39 cellular contexts compared by ENCODE assay signal in the genomic region with DNA sequence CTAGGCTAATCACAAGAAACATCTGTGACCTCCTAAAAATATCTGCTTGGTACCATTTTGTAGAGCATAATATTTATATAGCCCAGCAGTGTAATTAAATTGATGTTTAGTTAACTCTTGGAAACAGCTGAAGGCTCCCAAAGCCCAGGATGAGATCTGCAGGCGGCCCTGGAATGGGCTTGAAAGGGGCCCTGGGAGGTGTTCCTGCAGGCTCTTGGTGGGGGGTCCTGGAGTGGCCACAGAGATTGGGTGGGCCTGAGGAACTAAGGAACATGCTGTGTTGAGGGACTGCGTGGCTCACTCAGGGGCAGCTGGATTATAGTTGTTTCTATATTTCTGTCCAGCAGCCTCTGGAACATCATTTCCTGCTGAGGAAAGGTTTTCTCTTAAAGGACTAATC. TPM values are rescaled to one million over a fixed set of nuclear protein-coding genes. Genes with fewer than 3 reads are reported as not detected.
"Had no signal": no experiment of that assay in that cellular context is flagged by ENCODE, and none has a peak within 500 bp of the region (broad histone marks: within the 10 kb centered on the region; RNA-seq: fewer than 3 reads in every experiment).

No MANE protein-coding gene starts in this region.

- H3K27me3 Mint-ChIP-seq: activated CD4-positive, alpha-beta memory T cell treated with anti-CD3 and anti-CD28 coated beads, Interleukin-2, amount 10 ng/mL, durations not matched to agents 7 days and 5 days; activated naive CD4-positive, alpha-beta T cell treated with anti-CD3 and anti-CD28 coated beads, Interleukin-2, amount 10 ng/mL, durations not matched to agents 7 days and 5 days; activated naive CD8-positive, alpha-beta T cell treated with anti-CD3 and anti-CD28 coated beads, Interleukin-2, amount 50 U/mL, for 24 hours had no signal

- H3K36me3 Mint-ChIP-seq: activated CD8-positive, alpha-beta memory T cell treated with anti-CD3 and anti-CD28 coated beads, Interleukin-2, amount 10 ng/mL, durations not matched to agents 7 days and 5 days; activated naive CD4-positive, alpha-beta T cell treated with anti-CD3 and anti-CD28 coated beads, Interleukin-2, amount 10 ng/mL, durations not matched to agents 7 days and 5 days; activated naive CD8-positive, alpha-beta T cell; brain had no signal

- H3K27ac Mint-ChIP-seq: activated B cell treated with CpG ODN at 0.5 μM for 24 hours; activated CD4-positive, alpha-beta memory T cell treated with anti-CD3 and anti-CD28 coated beads, Interleukin-2, amount 10 ng/mL, durations not matched to agents 7 days and 5 days; activated CD8-positive, alpha-beta memory T cell treated with anti-CD3 and anti-CD28 coated beads, Interleukin-2, amount 10 ng/mL, durations not matched to agents 7 days and 5 days; activated naive CD4-positive, alpha-beta T cell treated with anti-CD3 and anti-CD28 coated beads, Interleukin-2, amount 10 ng/mL, durations not matched to agents 7 days and 5 days; activated naive CD8-positive, alpha-beta T cell; activated naive CD8-positive, alpha-beta T cell treated with anti-CD3 and anti-CD28 coated beads, Interleukin-2, amount 50 U/mL, for 24 hours had no signal

- H3K4me3 ChIP-seq: PC-9 had no signal

- H3K4me3 Mint-ChIP-seq: activated B cell treated with CpG ODN at 0.5 μM for 24 hours; activated CD4-positive, alpha-beta memory T cell treated with anti-CD3 and anti-CD28 coated beads, Interleukin-2, amount 10 ng/mL, durations not matched to agents 7 days and 5 days; activated CD8-positive, alpha-beta memory T cell treated with anti-CD3 and anti-CD28 coated beads, Interleukin-2, amount 10 ng/mL, durations not matched to agents 7 days and 5 days; activated naive CD4-positive, alpha-beta T cell treated with anti-CD3 and anti-CD28 coated beads, Interleukin-2, amount 10 ng/mL, durations not matched to agents 7 days and 5 days; activated naive CD8-positive, alpha-beta T cell; activated naive CD8-positive, alpha-beta T cell treated with anti-CD3 and anti-CD28 coated beads, Interleukin-2, amount 50 U/mL, for 24 hours; brain had no signal

- H3K4me1 Mint-ChIP-seq: activated B cell treated with CpG ODN at 0.5 μM for 24 hours; activated CD4-positive, alpha-beta memory T cell treated with anti-CD3 and anti-CD28 coated beads, Interleukin-2, amount 10 ng/mL, durations not matched to agents 7 days and 5 days; activated CD8-positive, alpha-beta memory T cell treated with anti-CD3 and anti-CD28 coated beads, Interleukin-2, amount 10 ng/mL, durations not matched to agents 7 days and 5 days; activated naive CD4-positive, alpha-beta T cell treated with anti-CD3 and anti-CD28 coated beads, Interleukin-2, amount 10 ng/mL, durations not matched to agents 7 days and 5 days; activated naive CD8-positive, alpha-beta T cell treated with anti-CD3 and anti-CD28 coated beads, Interleukin-2, amount 50 U/mL, for 24 hours had no signal

- DNase-seq: activated B cell treated with CpG ODN at 0.5 μM for 24 hours; activated CD4-positive, alpha-beta memory T cell treated with anti-CD3 and anti-CD28 coated beads, Interleukin-2, amount 10 ng/mL, durations not matched to agents 7 days and 5 days; activated CD4-positive, alpha-beta T cell treated with anti-CD3 and anti-CD28 coated beads for 1 hour; activated CD4-positive, alpha-beta T cell treated with anti-CD3 and anti-CD28 coated beads for 48 hours; activated CD8-positive, alpha-beta memory T cell treated with anti-CD3 and anti-CD28 coated beads for 24 hours; activated CD8-positive, alpha-beta memory T cell treated with anti-CD3 and anti-CD28 coated beads, Interleukin-2, amount 10 ng/mL, durations not matched to agents 7 days and 5 days; activated CD8-positive, alpha-beta memory T cell treated with anti-CD3 and anti-CD28 coated beads, Interleukin-2, amount 50 U/mL, for 48 hours; activated effector memory CD4-positive, alpha-beta T cell treated with Interleukin-2 at 50 U/mL for 16 hours; activated naive CD4-positive, alpha-beta T cell treated with anti-CD3 and anti-CD28 coated beads, Interleukin-2, amount 10 ng/mL, durations not matched to agents 7 days and 5 days; activated naive CD8-positive, alpha-beta T cell treated with anti-CD3 and anti-CD28 coated beads, Interleukin-2, amount 50 U/mL, for 24 hours; activated T-cell treated with anti-CD3 and anti-CD28 coated beads, Interleukin-2, amount 50 U/mL, for 48 hours; anterior cingulate cortex; Karpas-422; KBM-7; NCI-H1105; NCI-H1417 treated with DMSO at 0.1 percent for 48 hours; NCI-H187 treated with DMSO at 0.1 percent for 48 hours; NCI-H2081; NCI-H2171 treated with DMSO at 0.1 percent for 48 hours; NCI-H2227 treated with DMSO at 0.1 percent for 48 hours; NCI-H446; NCI-H510A treated with DMSO at 0.1 percent for 48 hours; NCI-H526 treated with DMSO at 0.1 percent for 48 hours; NCI-H82; NK-92 treated with Interleukin-12 subunit alpha and Interleukin-12 subunit beta, amount 100 ng/mL, for 24 hours; PC-9; SIG-M5; SW 1271; T-helper 1 cell; T-helper 2 cell; T-helper 9 cell had no signal

- H3K4me2 ChIP-seq: PC-9 had no signal

- H2AFZ ChIP-seq: PC-9 had no signal

- H3K9me3 Mint-ChIP-seq: activated CD4-positive, alpha-beta memory T cell treated with anti-CD3 and anti-CD28 coated beads, Interleukin-2, amount 10 ng/mL, durations not matched to agents 7 days and 5 days; activated naive CD4-positive, alpha-beta T cell treated with anti-CD3 and anti-CD28 coated beads, Interleukin-2, amount 10 ng/mL, durations not matched to agents 7 days and 5 days; activated naive CD8-positive, alpha-beta T cell treated with anti-CD3 and anti-CD28 coated beads, Interleukin-2, amount 50 U/mL, for 24 hours had no signal

- ATAC-seq: activated CD8-positive, alpha-beta memory T cell treated with anti-CD3 and anti-CD28 coated beads, Interleukin-2, amount 10 ng/mL, durations not matched to agents 7 days and 5 days; activated naive CD8-positive, alpha-beta T cell treated with anti-CD3 and anti-CD28 coated beads, Interleukin-2, amount 50 U/mL, for 24 hours; Right ventricle myocardium inferior had no signal

- H3K27ac ChIP-seq: PC-9, RWPE1, VCaP had no signal

RNA-seq across cellular contexts. Expression of a gene that starts 9.2 kb away (rescaled TPM):
- total RNA-seq: activated B cell treated with CpG ODN at 0.5 μM for 24 hours; activated CD4-positive, alpha-beta memory T cell treated with anti-CD3 and anti-CD28 coated beads, Interleukin-2, amount 10 ng/mL, durations not matched to agents 7 days and 5 days; activated CD8-positive, alpha-beta memory T cell treated with anti-CD3 and anti-CD28 coated beads, Interleukin-2, amount 10 ng/mL, durations not matched to agents 7 days and 5 days; bronchial epithelial cell; MCF 10A; OCI-LY7; PC-9; Right ventricle myocardium inferior had no signal
